ENCODE assay signal across 9 cellular contexts in the genomic region with DNA sequence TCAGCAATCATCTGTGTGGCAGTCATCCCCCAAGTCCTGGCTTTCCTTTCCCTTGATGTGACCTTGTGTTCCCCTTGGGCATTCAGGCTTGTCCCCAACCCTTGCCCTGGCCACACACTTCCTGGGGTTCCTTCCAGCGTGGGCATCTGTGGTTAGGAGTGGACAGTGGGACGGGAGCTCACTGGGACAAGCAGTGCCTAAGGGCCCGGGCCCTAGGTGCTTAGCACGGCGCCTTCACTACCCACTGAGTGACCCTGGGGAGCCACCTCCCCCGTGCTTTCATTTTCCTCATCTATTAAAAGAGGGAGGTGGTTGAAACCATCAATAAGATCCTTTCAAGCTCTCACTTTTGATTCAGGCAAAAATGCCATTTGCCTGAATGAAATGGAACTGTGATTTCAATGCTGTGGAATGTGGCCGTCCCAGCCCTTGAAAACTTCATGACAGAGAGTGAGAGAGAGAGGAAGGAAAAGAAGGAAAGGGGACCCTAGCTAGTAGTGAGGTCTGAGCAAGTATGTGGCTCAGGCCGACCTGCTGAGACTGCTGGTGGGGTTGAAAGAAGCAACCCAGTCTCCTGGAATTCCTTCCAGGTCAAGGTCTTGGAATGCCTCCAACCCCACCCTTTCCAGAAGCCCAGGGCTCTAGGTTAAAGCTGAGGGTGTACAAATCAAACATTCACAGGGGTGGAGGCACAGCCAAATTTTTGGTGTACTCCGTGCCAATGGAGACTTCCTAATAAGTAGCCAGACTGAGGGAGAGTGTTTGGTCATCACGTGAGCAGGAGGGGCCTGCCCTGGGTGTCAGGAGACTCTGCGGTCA.
DNase-seq lines count a peak whose midpoint lies in the region; ATAC-seq lines count a peak whose summit lies in the region.
"Had no signal": no experiment of that assay in that cellular context is flagged by ENCODE, and none has a peak within 500 bp of the region (broad histone marks: within the 10 kb centered on the region; RNA-seq: fewer than 3 reads in every experiment).

No MANE protein-coding gene starts in this region.

- DNase-seq in Right ventricle myocardium inferior (ENCODE audit: missing footprints) (no peak), cardiac septum (ENCODE audit: low spot score) (no peak), mesendoderm (peak; percentile 86), aorta (peak; percentile 68 to 84), NAMALWA (ENCODE audit: low spot score) (no peak)
- no peak for DNase-seq in stimulated activated effector memory CD8-positive, alpha-beta T cell treated with anti-CD3 and anti-CD28 coated beads, Interleukin-12 subunit alpha, Interleukin-12 subunit beta, amount 100 ng/mL, for 72 hours (ENCODE audit: low spot score in 2 of 2)

- H4K5ac ChIP-seq in mesendoderm (ENCODE audit: low read length), result no peak overlapping the region

- H3K27ac ChIP-seq in esophagus (ENCODE audit: low read depth in 2 of 2, low read length in 1 of 2) (peak overlapping the region; percentile 45 to 71), mesendoderm (ENCODE audit: low read depth, low read length) (no peak overlapping the region), aorta (ENCODE audit: low read depth in 1 of 2, low read length in 2 of 2) (peak overlapping the region; percentile 98 to 100)
- H3K27ac ChIP-seq: KMS-11 had no signal

- H2BK5ac ChIP-seq in mesendoderm (ENCODE audit: low read length), result no peak overlapping the region

- no peak overlapping the region for H3K23ac ChIP-seq in mesendoderm (ENCODE audit: low read length)

- no peak overlapping the region for H3K4me2 ChIP-seq in mesendoderm (ENCODE audit: low read length)
- H3K4me2 ChIP-seq: KMS-11 had no signal

- H3K36me3 ChIP-seq in esophagus (ENCODE audit: control insufficient read depth in 2 of 2, insufficient read depth in 2 of 2, low read length in 1 of 2), result no peaks in the 10 kb centered on the region
- no peaks in the 10 kb centered on the region for H3K36me3 ChIP-seq in mesendoderm (ENCODE audit: control insufficient read depth, insufficient read depth, low read length)
- no peaks in the 10 kb centered on the region for H3K36me3 ChIP-seq in aorta (ENCODE audit: control insufficient read depth in 1 of 2, insufficient read depth in 2 of 2, low read length in 1 of 2)

- H3K4me1 ChIP-seq in esophagus (ENCODE audit: control insufficient read depth in 2 of 2, insufficient read depth in 2 of 2, low read length in 1 of 2) (peaks cover 0 to 3% of the 10 kb centered on the region in 2 donors), mesendoderm (ENCODE audit: control insufficient read depth, low read depth, low read length) (no peaks in the 10 kb centered on the region), aorta (ENCODE audit: control insufficient read depth in 1 of 2, insufficient read depth in 2 of 2, low read length in 2 of 2) (no peaks in the 10 kb centered on the region)

- no peak overlapping the region for H2BK15ac ChIP-seq in mesendoderm (replicated peaks; ENCODE audit: low read depth)

- no peaks in the 10 kb centered on the region for H3K36me3 Mint-ChIP-seq in stimulated activated effector memory CD8-positive, alpha-beta T cell treated with anti-CD3 and anti-CD28 coated beads, Interleukin-12 subunit alpha, Interleukin-12 subunit beta, amount 100 ng/mL, for 72 hours

- no peak overlapping the region for H3K4ac ChIP-seq in mesendoderm (ENCODE audit: low read depth, low read length)

- H3K4me1 Mint-ChIP-seq in stimulated activated effector memory CD8-positive, alpha-beta T cell treated with anti-CD3 and anti-CD28 coated beads, Interleukin-12 subunit alpha, Interleukin-12 subunit beta, amount 100 ng/mL, for 72 hours, result peaks cover 7% of the 10 kb centered on the region

- H3K27me3 ChIP-seq in esophagus (ENCODE audit: control insufficient read depth in 1 of 2, insufficient read depth in 2 of 2, low read length in 2 of 2) (no peaks in the 10 kb centered on the region), mesendoderm (ENCODE audit: insufficient read depth, low read length, poor library complexity) (no peaks in the 10 kb centered on the region), aorta (ENCODE audit: control insufficient read depth in 1 of 2, insufficient read depth in 2 of 2, low read length in 1 of 2) (no peaks in the 10 kb centered on the region)

- no peak overlapping the region for H3K4me3 Mint-ChIP-seq in stimulated activated effector memory CD8-positive, alpha-beta T cell treated with anti-CD3 and anti-CD28 coated beads, Interleukin-12 subunit alpha, Interleukin-12 subunit beta, amount 100 ng/mL, for 72 hours

- peaks cover 0 to 8% of the 10 kb centered on the region in 2 donors for H3K9me3 ChIP-seq in esophagus (ENCODE audit: control insufficient read depth in 2 of 2, insufficient read depth in 1 of 2, low read depth in 1 of 2, low read length in 1 of 2)
- no peaks in the 10 kb centered on the region for H3K9me3 ChIP-seq in aorta (ENCODE audit: control insufficient read depth, low read length)

- no peak overlapping the region for H2AK5ac ChIP-seq in mesendoderm (ENCODE audit: low read length)

- intact Hi-C loops in Right ventricle myocardium inferior (cut with DNase I), result no loop called here
- intact Hi-C loops in cardiac septum (cut with DNase I), result loop anchor here (5.0 kb wide), 1 partner anchor 137 kb away; no protein-coding TSS in a partner anchor
- intact Hi-C loops in aorta (cut with DNase I), result loop anchor here (10.0 kb wide), 4 partner anchors 190 to 680 kb away; partner anchors contain the start of gene TLE3 (in 1 of the 2)

- no peak overlapping the region for H3K56ac ChIP-seq in mesendoderm (ENCODE audit: low read length)

- peaks cover 6% of the 10 kb centered on the region for H3K9me3 Mint-ChIP-seq in stimulated activated effector memory CD8-positive, alpha-beta T cell treated with anti-CD3 and anti-CD28 coated beads, Interleukin-12 subunit alpha, Interleukin-12 subunit beta, amount 100 ng/mL, for 72 hours

- 57 to 62% methylated on average over 11 of the region's 11 CpGs for WGBS in esophagus, 2 donors
- WGBS in mesendoderm (ENCODE audit: extremely low coverage, insufficient coverage, low lambda C conversion rate), result no CpG with 5 or more reads among the region's 11 CpGs
- WGBS in aorta, 2 donors, result 7 to 8% methylated on average over 11 of the region's 11 CpGs

- peak; percentile 85 for ATAC-seq in Right ventricle myocardium inferior
- ATAC-seq in aorta (ENCODE audit: low FRiP score), result peak; percentile 79
- ATAC-seq in stimulated activated effector memory CD8-positive, alpha-beta T cell treated with anti-CD3 and anti-CD28 coated beads, Interleukin-12 subunit alpha, Interleukin-12 subunit beta, amount 100 ng/mL, for 72 hours, result no peak
- no peak for ATAC-seq in HG02852 (IDR thresholded peaks at IDR 0.05; ENCODE audit: unreplicated experiment)

- H3K18ac ChIP-seq in mesendoderm (ENCODE audit: low read length), result no peak overlapping the region

- H3K79me2 ChIP-seq in mesendoderm (ENCODE audit: control insufficient read depth, insufficient read depth, low read length), result no peaks in the 10 kb centered on the region

- no peak overlapping the region for H2BK120ac ChIP-seq in mesendoderm (ENCODE audit: low read depth, low read length)

- no peak overlapping the region for H3K9ac ChIP-seq in mesendoderm (ENCODE audit: low read length)
- H3K9ac ChIP-seq: KMS-11 had no signal

- H3K4me3 ChIP-seq in esophagus (ENCODE audit: low read depth in 1 of 2, low read length in 2 of 2) (no peak overlapping the region), mesendoderm (ENCODE audit: low read length) (no peak overlapping the region), aorta (ENCODE audit: low read length in 2 of 2) (no peak overlapping the region)

- H4K8ac ChIP-seq in mesendoderm (ENCODE audit: low read depth, low read length), result no peak overlapping the region

- H3K27ac Mint-ChIP-seq in stimulated activated effector memory CD8-positive, alpha-beta T cell treated with anti-CD3 and anti-CD28 coated beads, Interleukin-12 subunit alpha, Interleukin-12 subunit beta, amount 100 ng/mL, for 72 hours, result no peak overlapping the region

- H3K79me1 ChIP-seq in mesendoderm (ENCODE audit: low read length), result no peaks in the 10 kb centered on the region

Comparison
In these comparisons a context has a peak if more than half of its experiments do, and no peak if none do; other contexts are left out.
1. ATAC-seq: peak in Right ventricle myocardium inferior (single experiment) and aorta (single experiment); none in stimulated activated effector memory CD8-positive, alpha-beta T cell treated with anti-CD3 and anti-CD28 coated beads, Interleukin-12 subunit alpha, Interleukin-12 subunit beta, amount 100 ng/mL, for 72 hours (single experiment) and HG02852 (single experiment).
2. DNase-seq: peak in mesendoderm (single experiment) and aorta (2 of 2); none in Right ventricle myocardium inferior (single experiment), cardiac septum (single experiment), NAMALWA (single experiment) and stimulated activated effector memory CD8-positive, alpha-beta T cell treated with anti-CD3 and anti-CD28 coated beads, Interleukin-12 subunit alpha, Interleukin-12 subunit beta, amount 100 ng/mL, for 72 hours (0 of 2).